Comparison of ENCODE assay signal across 18 cellular contexts in genomic region chr7:106370542-106370941, GRCh38.
DNase-seq lines count a peak whose midpoint lies in the region; FAIRE-seq and TF ChIP-seq lines count a peak whose summit lies in the region.
"Had no signal": no experiment of that assay in that cellular context is flagged by ENCODE, and none has a peak within 500 bp of the region (broad histone marks: within the 10 kb centered on the region; RNA-seq: fewer than 3 reads in every experiment).

No MANE protein-coding gene starts in this region.

- H3K4me3 Mint-ChIP-seq in activated CD4-positive, alpha-beta T cell treated with anti-CD3 and anti-CD28 coated beads, Interleukin-2, amount 10 ng/mL, durations not matched to agents 7 days and 5 days = no peak overlapping the region
- H3K4me3 Mint-ChIP-seq: CD4-positive, CD25-positive, alpha-beta regulatory T cell; CD8-positive, alpha-beta memory T cell had no signal

- no peaks in the 10 kb centered on the region for H3K27me3 Mint-ChIP-seq in activated CD4-positive, alpha-beta T cell treated with anti-CD3 and anti-CD28 coated beads, Interleukin-2, amount 10 ng/mL, durations not matched to agents 7 days and 5 days
- H3K27me3 Mint-ChIP-seq: CD4-positive, CD25-positive, alpha-beta regulatory T cell; CD8-positive, alpha-beta memory T cell had no signal

- CTCF ChIA-PET in activated CD4-positive, alpha-beta T cell treated with anti-CD3 and anti-CD28 coated beads, Interleukin-2, amount 10 ng/mL, durations not matched to agents 7 days and 5 days (lab: Charles Lee) = no interaction called here

- H3K27ac Mint-ChIP-seq in activated CD4-positive, alpha-beta T cell treated with anti-CD3 and anti-CD28 coated beads, Interleukin-2, amount 10 ng/mL, durations not matched to agents 7 days and 5 days = no peak overlapping the region
- H3K27ac Mint-ChIP-seq: CD4-positive, CD25-positive, alpha-beta regulatory T cell; CD8-positive, alpha-beta memory T cell had no signal

- H3K27ac ChIP-seq in WERI-Rb-1 = no peak overlapping the region
- peak overlapping the region in 24 of 59 donors; percentile 4 to 77 (median 45) for H3K27ac ChIP-seq in dorsolateral prefrontal cortex
- H3K27ac ChIP-seq: GM23248 had no signal

- POLR2A ChIA-PET in activated CD4-positive, alpha-beta T cell treated with anti-CD3 and anti-CD28 coated beads, Interleukin-2, amount 10 ng/mL, durations not matched to agents 7 days and 5 days (lab: Charles Lee) = no interaction called here

- DNase-seq in WERI-Rb-1 = peak; percentile 10
- peak in 7 of 10 donors; percentile 22 to 70 (median 50) for DNase-seq in dorsolateral prefrontal cortex
- DNase-seq in occipital lobe (lab: John Stamatoyannopoulos, UW) = peak; percentile 23
- DNase-seq in D721Med (ENCODE audit: insufficient read length, low spot score) = no peak
- DNase-seq in kidney glomerular epithelial cell (lab: John Stamatoyannopoulos, UW) = no peak
- DNase-seq in central memory CD4-positive, alpha-beta T cell = no peak
- no peak for DNase-seq in activated CD4-positive, alpha-beta T cell treated with anti-CD3 and anti-CD28 coated beads, Interleukin-2, amount 10 ng/mL, durations not matched to agents 7 days and 5 days
- DNase-seq: BE2C; C1 segment of cervical spinal cord; CD4-positive, CD25-positive, alpha-beta regulatory T cell; CD8-positive, alpha-beta memory T cell; COR-L47 had no signal

- peaks cover 2% of the 10 kb centered on the region for H3K4me1 Mint-ChIP-seq in activated CD4-positive, alpha-beta T cell treated with anti-CD3 and anti-CD28 coated beads, Interleukin-2, amount 10 ng/mL, durations not matched to agents 7 days and 5 days
- H3K4me1 Mint-ChIP-seq: CD8-positive, alpha-beta memory T cell had no signal

- H3K36me3 Mint-ChIP-seq in activated CD4-positive, alpha-beta T cell treated with anti-CD3 and anti-CD28 coated beads, Interleukin-2, amount 10 ng/mL, durations not matched to agents 7 days and 5 days (ENCODE audit: low read depth) = no peaks in the 10 kb centered on the region
- H3K36me3 Mint-ChIP-seq: CD4-positive, CD25-positive, alpha-beta regulatory T cell; CD8-positive, alpha-beta memory T cell had no signal

- H3K27me3 ChIP-seq in WERI-Rb-1 (ENCODE audit: insufficient read depth, low read depth, severe bottlenecking) (peaks cover 24% of the 10 kb centered on the region), dorsolateral prefrontal cortex (no peaks in the 10 kb centered on the region)
- H3K27me3 ChIP-seq: BE2C had no signal

- no peak for FAIRE-seq in D721Med (lab: Jason Lieb, UNC)
- FAIRE-seq: G401.6, GM12892, GM18507, HepG2 had no signal

- TF ChIP-seq CTCF in WERI-Rb-1 (IDR thresholded peaks at IDR 0.05; ENCODE audit: low read depth, low read length) = no peak
- TF ChIP-seq CTCF in dorsolateral prefrontal cortex (IDR thresholded peaks at IDR 0.05 in 54 of 56, conservative IDR thresholded peaks at IDR 0.05 in 2 of 56; ENCODE audit: low read depth in 1 of 56, partially characterized antibody in 56 of 56) = no peak
- TF ChIP-seq CTCF in D721Med (IDR thresholded peaks at IDR 0.05; ENCODE audit: insufficient read depth, missing control alignments) = no peak

- H3K4me3 ChIP-seq in WERI-Rb-1 (ENCODE audit: low read depth, low read length) (no peak overlapping the region), dorsolateral prefrontal cortex (no peak overlapping the region)
- H3K4me3 ChIP-seq: GM23248, HAP-1 had no signal

- H3K9me3 ChIP-seq in WERI-Rb-1 (ENCODE audit: severe bottlenecking) = no peaks in the 10 kb centered on the region
- H3K9me3 ChIP-seq: BE2C, HAP-1 had no signal

- no peaks in the 10 kb centered on the region for H3K36me3 ChIP-seq in WERI-Rb-1
- H3K36me3 ChIP-seq: BE2C, HAP-1 had no signal

- no peaks in the 10 kb centered on the region for H3K9me3 Mint-ChIP-seq in activated CD4-positive, alpha-beta T cell treated with anti-CD3 and anti-CD28 coated beads, Interleukin-2, amount 10 ng/mL, durations not matched to agents 7 days and 5 days
- H3K9me3 Mint-ChIP-seq: CD4-positive, CD25-positive, alpha-beta regulatory T cell; CD8-positive, alpha-beta memory T cell had no signal

- intact Hi-C loops in dorsolateral prefrontal cortex (cut with DNase I) = no loop called here

Comparison
In these comparisons a context has a peak if more than half of its experiments do, and no peak if none do; other contexts are left out.
1. DNase-seq: peak in WERI-Rb-1 (single experiment), dorsolateral prefrontal cortex (7 of 10) and occipital lobe (single experiment); none in D721Med (single experiment), kidney glomerular epithelial cell (single experiment), central memory CD4-positive, alpha-beta T cell (single experiment) and activated CD4-positive, alpha-beta T cell treated with anti-CD3 and anti-CD28 coated beads, Interleukin-2, amount 10 ng/mL, durations not matched to agents 7 days and 5 days (single experiment).